Comparison of ENCODE assay signal across 1 cellular context in genomic region chr9:1125741-1126140, GRCh38.
TF ChIP-seq lines count a peak whose summit lies in the region.

No MANE protein-coding gene starts in this region.

TF ChIP-seq in HEK293, 187 proteins besides CTCF, POLR2A, EP300 and RAD21 (continued from another document):
- TF ChIP-seq HIC1 (tag by site-specific recombination; IDR thresholded peaks at IDR 0.05) = 0 out of 2 replicates have a peak, but pooled peaks have one; percentile 32
- peak; percentile 14; the same call in 1 of the 2 replicates for TF ChIP-seq PRDM10 (tag by site-specific recombination; IDR thresholded peaks at IDR 0.05)
- no peak for TF ChIP-seq ZNF624 (tag by site-specific recombination; IDR thresholded peaks at IDR 0.05)
- no peak for TF ChIP-seq YY2 (tag by site-specific recombination; IDR thresholded peaks at IDR 0.05)
- no peak for TF ChIP-seq ZNF777 (tag by site-specific recombination; IDR thresholded peaks at IDR 0.05; ENCODE audit: borderline replicate concordance)
- TF ChIP-seq, protein P1, sequence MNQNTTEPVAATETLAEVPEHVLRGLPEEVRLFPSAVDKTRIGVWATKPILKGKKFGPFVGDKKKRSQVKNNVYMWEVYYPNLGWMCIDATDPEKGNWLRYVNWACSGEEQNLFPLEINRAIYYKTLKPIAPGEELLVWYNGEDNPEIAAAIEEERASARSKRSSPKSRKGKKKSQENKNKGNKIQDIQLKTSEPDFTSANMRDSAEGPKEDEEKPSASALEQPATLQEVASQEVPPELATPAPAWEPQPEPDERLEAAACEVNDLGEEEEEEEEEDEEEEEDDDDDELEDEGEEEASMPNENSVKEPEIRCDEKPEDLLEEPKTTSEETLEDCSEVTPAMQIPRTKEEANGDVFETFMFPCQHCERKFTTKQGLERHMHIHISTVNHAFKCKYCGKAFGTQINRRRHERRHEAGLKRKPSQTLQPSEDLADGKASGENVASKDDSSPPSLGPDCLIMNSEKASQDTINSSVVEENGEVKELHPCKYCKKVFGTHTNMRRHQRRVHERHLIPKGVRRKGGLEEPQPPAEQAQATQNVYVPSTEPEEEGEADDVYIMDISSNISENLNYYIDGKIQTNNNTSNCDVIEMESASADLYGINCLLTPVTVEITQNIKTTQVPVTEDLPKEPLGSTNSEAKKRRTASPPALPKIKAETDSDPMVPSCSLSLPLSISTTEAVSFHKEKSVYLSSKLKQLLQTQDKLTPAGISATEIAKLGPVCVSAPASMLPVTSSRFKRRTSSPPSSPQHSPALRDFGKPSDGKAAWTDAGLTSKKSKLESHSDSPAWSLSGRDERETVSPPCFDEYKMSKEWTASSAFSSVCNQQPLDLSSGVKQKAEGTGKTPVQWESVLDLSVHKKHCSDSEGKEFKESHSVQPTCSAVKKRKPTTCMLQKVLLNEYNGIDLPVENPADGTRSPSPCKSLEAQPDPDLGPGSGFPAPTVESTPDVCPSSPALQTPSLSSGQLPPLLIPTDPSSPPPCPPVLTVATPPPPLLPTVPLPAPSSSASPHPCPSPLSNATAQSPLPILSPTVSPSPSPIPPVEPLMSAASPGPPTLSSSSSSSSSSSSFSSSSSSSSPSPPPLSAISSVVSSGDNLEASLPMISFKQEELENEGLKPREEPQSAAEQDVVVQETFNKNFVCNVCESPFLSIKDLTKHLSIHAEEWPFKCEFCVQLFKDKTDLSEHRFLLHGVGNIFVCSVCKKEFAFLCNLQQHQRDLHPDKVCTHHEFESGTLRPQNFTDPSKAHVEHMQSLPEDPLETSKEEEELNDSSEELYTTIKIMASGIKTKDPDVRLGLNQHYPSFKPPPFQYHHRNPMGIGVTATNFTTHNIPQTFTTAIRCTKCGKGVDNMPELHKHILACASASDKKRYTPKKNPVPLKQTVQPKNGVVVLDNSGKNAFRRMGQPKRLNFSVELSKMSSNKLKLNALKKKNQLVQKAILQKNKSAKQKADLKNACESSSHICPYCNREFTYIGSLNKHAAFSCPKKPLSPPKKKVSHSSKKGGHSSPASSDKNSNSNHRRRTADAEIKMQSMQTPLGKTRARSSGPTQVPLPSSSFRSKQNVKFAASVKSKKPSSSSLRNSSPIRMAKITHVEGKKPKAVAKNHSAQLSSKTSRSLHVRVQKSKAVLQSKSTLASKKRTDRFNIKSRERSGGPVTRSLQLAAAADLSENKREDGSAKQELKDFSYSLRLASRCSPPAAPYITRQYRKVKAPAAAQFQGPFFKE (tag by site-specific recombination; IDR thresholded peaks at IDR 0.05; ENCODE audit: borderline replicate concordance) = no peak
- TF ChIP-seq, protein P2, sequence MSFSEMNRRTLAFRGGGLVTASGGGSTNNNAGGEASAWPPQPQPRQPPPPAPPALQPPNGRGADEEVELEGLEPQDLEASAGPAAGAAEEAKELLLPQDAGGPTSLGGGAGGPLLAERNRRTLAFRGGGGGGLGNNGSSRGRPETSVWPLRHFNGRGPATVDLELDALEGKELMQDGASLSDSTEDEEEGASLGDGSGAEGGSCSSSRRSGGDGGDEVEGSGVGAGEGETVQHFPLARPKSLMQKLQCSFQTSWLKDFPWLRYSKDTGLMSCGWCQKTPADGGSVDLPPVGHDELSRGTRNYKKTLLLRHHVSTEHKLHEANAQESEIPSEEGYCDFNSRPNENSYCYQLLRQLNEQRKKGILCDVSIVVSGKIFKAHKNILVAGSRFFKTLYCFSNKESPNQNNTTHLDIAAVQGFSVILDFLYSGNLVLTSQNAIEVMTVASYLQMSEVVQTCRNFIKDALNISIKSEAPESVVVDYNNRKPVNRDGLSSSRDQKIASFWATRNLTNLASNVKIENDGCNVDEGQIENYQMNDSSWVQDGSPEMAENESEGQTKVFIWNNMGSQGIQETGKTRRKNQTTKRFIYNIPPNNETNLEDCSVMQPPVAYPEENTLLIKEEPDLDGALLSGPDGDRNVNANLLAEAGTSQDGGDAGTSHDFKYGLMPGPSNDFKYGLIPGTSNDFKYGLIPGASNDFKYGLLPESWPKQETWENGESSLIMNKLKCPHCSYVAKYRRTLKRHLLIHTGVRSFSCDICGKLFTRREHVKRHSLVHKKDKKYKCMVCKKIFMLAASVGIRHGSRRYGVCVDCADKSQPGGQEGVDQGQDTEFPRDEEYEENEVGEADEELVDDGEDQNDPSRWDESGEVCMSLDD (tag by site-specific recombination; IDR thresholded peaks at IDR 0.05) = no peak
- no peak for TF ChIP-seq ZNF785 (tag by site-specific recombination; IDR thresholded peaks at IDR 0.05)
- TF ChIP-seq SCRT2 (tag by site-specific recombination; IDR thresholded peaks at IDR 0.05) = no peak
- TF ChIP-seq PRDM6 (tag by site-specific recombination; IDR thresholded peaks at IDR 0.05) = no peak
- TF ChIP-seq ZNF146 (tag by site-specific recombination; IDR thresholded peaks at IDR 0.05) = no peak
- no peak for TF ChIP-seq ZNF350 (tag by site-specific recombination; IDR thresholded peaks at IDR 0.05)
- no peak for TF ChIP-seq ZNF549 (tag by site-specific recombination; IDR thresholded peaks at IDR 0.05)
- no peak for TF ChIP-seq OSR2 (tag by site-specific recombination; IDR thresholded peaks at IDR 0.05)
- peak; percentile 45; the same call in 1 of the 2 replicates for TF ChIP-seq WT1 (tag by site-specific recombination; IDR thresholded peaks at IDR 0.05)
- TF ChIP-seq GLIS2 (tag by site-specific recombination; IDR thresholded peaks at IDR 0.05) = no peak
- TF ChIP-seq ZFP41 (tag by site-specific recombination; IDR thresholded peaks at IDR 0.05; ENCODE audit: borderline replicate concordance) = no peak
- TF ChIP-seq, protein P3, sequence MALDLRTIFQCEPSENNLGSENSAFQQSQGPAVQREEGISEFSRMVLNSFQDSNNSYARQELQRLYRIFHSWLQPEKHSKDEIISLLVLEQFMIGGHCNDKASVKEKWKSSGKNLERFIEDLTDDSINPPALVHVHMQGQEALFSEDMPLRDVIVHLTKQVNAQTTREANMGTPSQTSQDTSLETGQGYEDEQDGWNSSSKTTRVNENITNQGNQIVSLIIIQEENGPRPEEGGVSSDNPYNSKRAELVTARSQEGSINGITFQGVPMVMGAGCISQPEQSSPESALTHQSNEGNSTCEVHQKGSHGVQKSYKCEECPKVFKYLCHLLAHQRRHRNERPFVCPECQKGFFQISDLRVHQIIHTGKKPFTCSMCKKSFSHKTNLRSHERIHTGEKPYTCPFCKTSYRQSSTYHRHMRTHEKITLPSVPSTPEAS (tag by site-specific recombination; IDR thresholded peaks at IDR 0.05) = no peak
- no peak for TF ChIP-seq ZBTB8A (tag by site-specific recombination; IDR thresholded peaks at IDR 0.05)
- TF ChIP-seq FEZF1 (tag by site-specific recombination; IDR thresholded peaks at IDR 0.05) = peak; percentile 17; the same call in 1 of the 2 replicates
- TF ChIP-seq ZNF658 (tag by site-specific recombination; IDR thresholded peaks at IDR 0.05) = no peak
- no peak for TF ChIP-seq ZNF660 (tag by site-specific recombination; IDR thresholded peaks at IDR 0.05)
- no peak for TF ChIP-seq ZNF571 (tag by site-specific recombination; IDR thresholded peaks at IDR 0.05)
TF ChIP-seq in HEK293: peak in this region for 4.
